ENCODE assay signal across 1 cellular context in the genomic region with DNA sequence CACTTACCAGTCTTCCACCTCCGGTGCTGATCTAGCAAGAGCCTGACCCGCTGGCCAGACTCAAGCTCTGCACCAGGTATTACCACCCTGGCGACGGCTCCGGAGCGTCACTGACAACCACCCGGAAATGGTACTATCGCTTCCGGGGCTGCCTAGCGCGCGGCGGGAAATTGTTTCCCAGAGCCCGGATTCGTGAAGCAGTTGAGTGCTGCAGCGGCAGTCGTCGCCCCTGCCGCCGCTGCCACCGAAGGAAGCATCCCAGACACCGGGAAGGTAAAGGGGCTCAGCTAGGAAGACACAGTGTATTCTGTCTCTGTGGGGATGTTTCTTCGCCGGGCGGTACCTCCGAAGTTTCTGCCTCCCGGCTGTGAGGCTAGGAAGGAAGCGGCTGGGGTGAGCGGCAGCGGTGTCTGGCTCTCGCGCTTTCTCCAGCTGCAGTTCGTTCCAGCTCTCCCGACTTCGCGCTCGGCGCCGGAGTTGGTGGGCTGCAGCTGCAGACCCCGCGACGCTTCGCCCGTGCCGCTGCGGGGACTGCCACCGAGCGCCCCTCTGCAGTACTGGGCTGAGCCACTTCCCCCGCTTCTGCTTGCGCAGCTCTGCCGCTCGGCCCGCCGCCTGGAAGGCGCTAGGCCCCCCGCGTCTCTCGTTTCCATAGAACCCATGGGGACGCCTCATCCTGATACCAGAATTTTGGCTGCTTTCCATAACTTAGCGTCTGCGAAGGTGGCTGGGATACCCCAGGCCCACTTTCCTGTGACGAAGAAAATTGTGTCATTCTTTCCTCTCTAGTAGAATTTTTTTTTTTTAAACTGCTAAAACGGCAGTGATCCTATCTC.
A peak's percentile ranks its signal among the peaks of the same experiment; 100 is the strongest.
TF ChIP-seq lines count a peak whose summit lies in the region.

A gene with protein sequence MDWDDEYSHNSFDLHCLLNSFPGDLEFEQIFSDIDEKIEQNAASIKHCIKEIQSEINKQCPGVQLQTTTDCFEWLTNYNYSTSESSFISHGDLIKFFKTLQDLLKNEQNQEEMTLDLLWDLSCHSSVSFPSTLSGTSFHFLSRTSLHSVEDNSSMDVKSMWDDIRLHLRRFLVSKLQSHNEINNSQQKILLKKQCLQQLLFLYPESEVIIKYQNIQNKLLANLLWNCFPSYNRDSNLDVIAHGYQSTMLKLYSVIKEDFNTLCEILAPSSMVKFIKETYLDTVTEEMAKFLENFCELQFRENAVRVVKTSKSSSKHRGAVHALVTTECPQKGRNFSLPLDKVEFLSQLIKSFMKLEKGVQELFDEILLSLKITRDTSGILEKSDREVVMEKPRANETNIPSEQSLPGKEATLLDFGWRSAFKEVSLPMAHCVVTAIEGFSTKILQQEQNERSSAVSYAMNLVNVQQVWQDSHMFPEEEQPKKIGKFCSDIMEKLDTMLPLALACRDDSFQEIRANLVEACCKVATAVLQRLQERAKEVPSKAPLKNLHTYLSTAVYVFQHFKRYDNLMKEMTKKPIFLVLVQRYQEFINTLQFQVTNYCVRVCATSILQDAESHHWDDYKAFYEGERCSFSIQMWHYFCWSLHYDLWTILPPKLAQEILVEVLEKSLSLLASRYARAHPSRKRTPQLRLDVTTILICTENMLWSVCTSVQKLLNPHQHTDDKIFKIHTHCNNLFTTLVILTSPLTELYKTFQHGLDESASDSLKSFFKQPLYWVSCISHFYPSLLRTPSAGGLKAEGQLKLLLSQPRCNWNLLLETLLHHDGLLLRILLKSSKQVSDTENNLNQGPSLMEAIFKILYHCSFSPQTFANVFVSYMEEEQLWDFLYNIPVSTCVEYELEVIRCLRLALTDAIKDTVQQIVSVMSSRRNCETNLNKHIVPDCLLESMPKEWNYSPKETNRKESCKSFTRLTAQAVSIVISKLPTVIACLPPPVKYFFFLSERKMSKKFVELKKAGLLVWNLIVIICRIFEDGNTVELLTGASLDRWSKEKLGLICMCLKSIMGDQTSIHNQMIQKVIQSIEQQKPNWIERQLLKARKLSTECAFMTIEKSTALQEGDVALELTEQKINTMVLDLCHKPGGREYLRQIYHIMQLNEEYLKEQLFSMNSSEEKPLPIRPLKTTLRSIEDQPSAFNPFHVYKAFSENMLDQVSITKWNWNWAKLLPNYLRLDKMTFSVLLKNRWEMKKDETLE (N-terminal part only) (minus strand): TSS at position 112 of the 836 bp plus-strand sequence. CDS start 81,478 bp downstream, outside the sequence.
A gene (plus strand): TSS at position 177 of the 836 bp plus-strand sequence. CDS start 10,142 bp downstream, outside the sequence.

TF ChIP-seq in SK-N-SH, 30 proteins besides CTCF, POLR2A, EP300 and RAD21 (continued from another document):
- TF ChIP-seq JUND (IDR thresholded peaks at IDR 0.05) (no peak), SIN3A (IDR thresholded peaks at IDR 0.05; ENCODE audit: borderline replicate concordance, low read depth, low read length) (peak; percentile 96), GABPA (IDR thresholded peaks at IDR 0.05; ENCODE audit: low read depth) (peak; percentile 99), FOXM1 (IDR thresholded peaks at IDR 0.05; ENCODE audit: low read depth) (no peak), ELF1 (IDR thresholded peaks at IDR 0.05) (peak; percentile 64; the same call in 1 of the 2 replicates), RFX5 (IDR thresholded peaks at IDR 0.05; ENCODE audit: low read length) (peak; percentile 37; the same call in 1 of the 2 replicates), EZH2phosphoT487 (IDR thresholded peaks at IDR 0.05; ENCODE audit: borderline replicate concordance, low read depth) (no peak), MEF2A (IDR thresholded peaks at IDR 0.05; ENCODE audit: borderline replicate concordance, low read depth) (no peak), SMC3 (IDR thresholded peaks at IDR 0.05; ENCODE audit: low read depth, low read length) (no peak), YY1 (IDR thresholded peaks at IDR 0.05; ENCODE audit: low read depth) (no peak), TCF12 (IDR thresholded peaks at IDR 0.05) (no peak), TAF1 (IDR thresholded peaks at IDR 0.05; ENCODE audit: borderline replicate concordance, low read depth, low read length) (peak; percentile 64; the same call in 1 of the 2 replicates), GATA2 (CRISPR knock-in tag; IDR thresholded peaks at IDR 0.05) (no peak), FOXJ3 (CRISPR knock-in tag; IDR thresholded peaks at IDR 0.05) (no peak), TEAD4 (IDR thresholded peaks at IDR 0.05; ENCODE audit: borderline replicate concordance, insufficient read depth) (no peak), POLR2AphosphoS5 (IDR thresholded peaks at IDR 0.05; ENCODE audit: low read depth, low read length) (peak; percentile 40), NRF1 (IDR thresholded peaks at IDR 0.05; ENCODE audit: low read depth, low read length) (no peak; the same call in 1 of the 2 replicates), RXRA (IDR thresholded peaks at IDR 0.05; ENCODE audit: borderline replicate concordance, low read depth) (no peak), MXI1 (IDR thresholded peaks at IDR 0.05; ENCODE audit: low read depth, low read length) (peak; percentile 77)
- TF ChIP-seq, protein P1, sequence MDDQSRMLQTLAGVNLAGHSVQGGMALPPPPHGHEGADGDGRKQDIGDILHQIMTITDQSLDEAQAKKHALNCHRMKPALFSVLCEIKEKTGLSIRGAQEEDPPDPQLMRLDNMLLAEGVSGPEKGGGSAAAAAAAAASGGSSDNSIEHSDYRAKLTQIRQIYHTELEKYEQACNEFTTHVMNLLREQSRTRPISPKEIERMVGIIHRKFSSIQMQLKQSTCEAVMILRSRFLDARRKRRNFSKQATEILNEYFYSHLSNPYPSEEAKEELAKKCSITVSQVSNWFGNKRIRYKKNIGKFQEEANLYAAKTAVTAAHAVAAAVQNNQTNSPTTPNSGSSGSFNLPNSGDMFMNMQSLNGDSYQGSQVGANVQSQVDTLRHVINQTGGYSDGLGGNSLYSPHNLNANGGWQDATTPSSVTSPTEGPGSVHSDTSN (IDR thresholded peaks at IDR 0.05), result no peak
- TF ChIP-seq, protein P2, sequence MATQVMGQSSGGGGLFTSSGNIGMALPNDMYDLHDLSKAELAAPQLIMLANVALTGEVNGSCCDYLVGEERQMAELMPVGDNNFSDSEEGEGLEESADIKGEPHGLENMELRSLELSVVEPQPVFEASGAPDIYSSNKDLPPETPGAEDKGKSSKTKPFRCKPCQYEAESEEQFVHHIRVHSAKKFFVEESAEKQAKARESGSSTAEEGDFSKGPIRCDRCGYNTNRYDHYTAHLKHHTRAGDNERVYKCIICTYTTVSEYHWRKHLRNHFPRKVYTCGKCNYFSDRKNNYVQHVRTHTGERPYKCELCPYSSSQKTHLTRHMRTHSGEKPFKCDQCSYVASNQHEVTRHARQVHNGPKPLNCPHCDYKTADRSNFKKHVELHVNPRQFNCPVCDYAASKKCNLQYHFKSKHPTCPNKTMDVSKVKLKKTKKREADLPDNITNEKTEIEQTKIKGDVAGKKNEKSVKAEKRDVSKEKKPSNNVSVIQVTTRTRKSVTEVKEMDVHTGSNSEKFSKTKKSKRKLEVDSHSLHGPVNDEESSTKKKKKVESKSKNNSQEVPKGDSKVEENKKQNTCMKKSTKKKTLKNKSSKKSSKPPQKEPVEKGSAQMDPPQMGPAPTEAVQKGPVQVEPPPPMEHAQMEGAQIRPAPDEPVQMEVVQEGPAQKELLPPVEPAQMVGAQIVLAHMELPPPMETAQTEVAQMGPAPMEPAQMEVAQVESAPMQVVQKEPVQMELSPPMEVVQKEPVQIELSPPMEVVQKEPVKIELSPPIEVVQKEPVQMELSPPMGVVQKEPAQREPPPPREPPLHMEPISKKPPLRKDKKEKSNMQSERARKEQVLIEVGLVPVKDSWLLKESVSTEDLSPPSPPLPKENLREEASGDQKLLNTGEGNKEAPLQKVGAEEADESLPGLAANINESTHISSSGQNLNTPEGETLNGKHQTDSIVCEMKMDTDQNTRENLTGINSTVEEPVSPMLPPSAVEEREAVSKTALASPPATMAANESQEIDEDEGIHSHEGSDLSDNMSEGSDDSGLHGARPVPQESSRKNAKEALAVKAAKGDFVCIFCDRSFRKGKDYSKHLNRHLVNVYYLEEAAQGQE (IDR thresholded peaks at IDR 0.05; ENCODE audit: low read depth, low read length), result no peak
- TF ChIP-seq, protein P3, sequence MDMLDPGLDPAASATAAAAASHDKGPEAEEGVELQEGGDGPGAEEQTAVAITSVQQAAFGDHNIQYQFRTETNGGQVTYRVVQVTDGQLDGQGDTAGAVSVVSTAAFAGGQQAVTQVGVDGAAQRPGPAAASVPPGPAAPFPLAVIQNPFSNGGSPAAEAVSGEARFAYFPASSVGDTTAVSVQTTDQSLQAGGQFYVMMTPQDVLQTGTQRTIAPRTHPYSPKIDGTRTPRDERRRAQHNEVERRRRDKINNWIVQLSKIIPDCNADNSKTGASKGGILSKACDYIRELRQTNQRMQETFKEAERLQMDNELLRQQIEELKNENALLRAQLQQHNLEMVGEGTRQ (IDR thresholded peaks at IDR 0.05; ENCODE audit: borderline replicate concordance, low read depth, low read length), result no peak
- TF ChIP-seq, protein P4, sequence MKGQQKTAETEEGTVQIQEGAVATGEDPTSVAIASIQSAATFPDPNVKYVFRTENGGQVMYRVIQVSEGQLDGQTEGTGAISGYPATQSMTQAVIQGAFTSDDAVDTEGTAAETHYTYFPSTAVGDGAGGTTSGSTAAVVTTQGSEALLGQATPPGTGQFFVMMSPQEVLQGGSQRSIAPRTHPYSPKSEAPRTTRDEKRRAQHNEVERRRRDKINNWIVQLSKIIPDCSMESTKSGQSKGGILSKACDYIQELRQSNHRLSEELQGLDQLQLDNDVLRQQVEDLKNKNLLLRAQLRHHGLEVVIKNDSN (IDR thresholded peaks at IDR 0.05; ENCODE audit: borderline replicate concordance, low read depth), result no peak
- TF ChIP-seq, protein P5, sequence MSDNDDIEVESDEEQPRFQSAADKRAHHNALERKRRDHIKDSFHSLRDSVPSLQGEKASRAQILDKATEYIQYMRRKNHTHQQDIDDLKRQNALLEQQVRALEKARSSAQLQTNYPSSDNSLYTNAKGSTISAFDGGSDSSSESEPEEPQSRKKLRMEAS (IDR thresholded peaks at IDR 0.05; ENCODE audit: low read depth), result peak; percentile 87
